In the genomic region with DNA sequence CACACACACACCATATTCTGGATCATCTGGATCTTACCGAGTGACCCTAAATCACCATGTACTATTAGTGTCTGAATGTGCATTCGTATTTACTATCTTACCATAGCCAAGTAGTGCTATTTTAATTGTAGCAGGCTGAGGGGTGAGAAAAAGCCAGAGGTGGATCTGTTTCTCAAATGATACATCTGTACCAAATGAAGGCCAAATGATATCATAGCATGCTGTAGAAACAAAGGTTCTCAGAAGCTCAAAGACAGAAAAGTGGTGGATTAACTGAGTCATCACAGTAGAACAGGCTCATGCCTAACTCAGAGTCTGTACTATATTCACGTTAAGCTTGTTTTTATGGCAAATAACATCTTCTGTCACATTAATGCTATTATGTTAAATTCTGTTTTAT, we compare ENCODE assay signal across 24 cellular contexts.
DNase-seq lines count a peak whose midpoint lies in the region; ATAC-seq and TF ChIP-seq lines count a peak whose summit lies in the region.
"Had no signal": no experiment of that assay in that cellular context is flagged by ENCODE, and none has a peak within 500 bp of the region (broad histone marks: within the 10 kb centered on the region; RNA-seq: fewer than 3 reads in every experiment).

No MANE protein-coding gene starts in this region.

- peaks cover 30 to 47% of the 10 kb centered on the region in 2 donors for H3K4me1 ChIP-seq in gastrocnemius medialis
- H3K4me1 ChIP-seq: colonic mucosa, prostate gland, SJSA1 had no signal

- peak overlapping the region; percentile 8 to 52 (median 42) for H3K27ac ChIP-seq in gastrocnemius medialis
- H3K27ac ChIP-seq: colonic mucosa, HL-60, prostate gland, SJSA1, spleen, WERI-Rb-1 had no signal

- no peak for TF ChIP-seq CTCF in epithelial cell of esophagus (IDR thresholded peaks at IDR 0.05; ENCODE audit: insufficient read depth, low read depth, low read length, missing control alignments)
- TF ChIP-seq CTCF in gastrocnemius medialis (IDR thresholded peaks at IDR 0.05 in 4 of 5, conservative IDR thresholded peaks at IDR 0.05 in 1 of 5): no peak

- H3K9me3 Mint-ChIP-seq in activated T-cell treated with anti-CD3 and anti-CD28 coated beads, Interleukin-2, amount 50 U/mL, for 4 hours: no peaks in the 10 kb centered on the region
- H3K9me3 Mint-ChIP-seq: CD4-positive, CD25-positive, alpha-beta regulatory T cell; IgD-negative memory B cell; nephron progenitor cell; T-helper 1 cell treated with Interleukin-12 subunit alpha and Interleukin-12 subunit beta and Interleukin-4 antibody, amounts not matched to agents 30 μg/mL and 1 μg/mL, for 36 hours had no signal

- H3K27me3 ChIP-seq in gastrocnemius medialis: no peaks in the 10 kb centered on the region
- H3K27me3 ChIP-seq: colonic mucosa, SJSA1, spleen had no signal

- in situ Hi-C loops in gastrocnemius medialis (cut with MboI; ENCODE audit: low sequenced_read_pairs in 4 of 4) (no loop called here), KBM-7 (cut with MboI; ENCODE audit: low pct_unique_long_range_greater_than_20kb, low sequenced_read_pairs) (no loop called here)

- H3K4me3 ChIP-seq in epithelial cell of esophagus (ENCODE audit: low read length) (no peak overlapping the region), gastrocnemius medialis (no peak overlapping the region)
- H3K4me3 ChIP-seq: colonic mucosa, prostate gland, SJSA1, spleen had no signal

- intact Hi-C loops in gastrocnemius medialis (cut with DNase I; ENCODE audit: low total_unique reads): loop anchor here (5.0 kb wide), 1 partner anchor 46 kb away; no protein-coding TSS in a partner anchor

- H3K9me3 ChIP-seq in gastrocnemius medialis: no peaks in the 10 kb centered on the region
- H3K9me3 ChIP-seq: colonic mucosa, prostate gland, SJSA1, spleen had no signal

- ATAC-seq in activated T-cell treated with anti-CD3 and anti-CD28 coated beads, Interleukin-2, amount 50 U/mL, for 4 hours: peak; percentile 71 to 82
- ATAC-seq in gastrocnemius medialis (no peak), GM18505 (IDR thresholded peaks at IDR 0.05; ENCODE audit: unreplicated experiment) (no peak)
- ATAC-seq: PC-3 had no signal

- H3K36me3 Mint-ChIP-seq in activated T-cell treated with anti-CD3 and anti-CD28 coated beads, Interleukin-2, amount 50 U/mL, for 4 hours (ENCODE audit: insufficient read depth): peaks cover 12% of the 10 kb centered on the region

- H3K36me3 ChIP-seq in gastrocnemius medialis: no peaks in the 10 kb centered on the region
- H3K36me3 ChIP-seq: colonic mucosa, prostate gland, SJSA1, WERI-Rb-1 had no signal

- DNase-seq in activated T-cell treated with anti-CD3 and anti-CD28 coated beads, Interleukin-2, amount 50 U/mL, for 4 hours: no peak
- no peak for DNase-seq in activated T-cell treated with anti-CD3 and anti-CD28 coated beads for 4 hours
- peak; percentile 12 for DNase-seq in OCI-M1 (lab: John Stamatoyannopoulos, UW)
- DNase-seq in epithelial cell of esophagus (ENCODE audit: low read depth): peak; percentile 60
- DNase-seq in gastrocnemius medialis: no peak
- no peak for DNase-seq in COLO668 (lab: John Stamatoyannopoulos, UW; ENCODE audit: unreplicated experiment)
- DNase-seq in KBM-7: no peak
- DNase-seq: amygdala; CD4-positive, CD25-positive, alpha-beta regulatory T cell; colonic mucosa; DMS53; NCI-H187; NCI-H2227 treated with DMSO at 0.1 percent for 48 hours; NCI-H82; nephron progenitor cell; PC-3; spleen; WERI-Rb-1 had no signal

- H3K27me3 Mint-ChIP-seq in activated T-cell treated with anti-CD3 and anti-CD28 coated beads, Interleukin-2, amount 50 U/mL, for 4 hours (ENCODE audit: low read depth): no peaks in the 10 kb centered on the region
- H3K27me3 Mint-ChIP-seq: CD4-positive, CD25-positive, alpha-beta regulatory T cell; IgD-negative memory B cell had no signal

- TF ChIP-seq POLR2A in gastrocnemius medialis (IDR thresholded peaks at IDR 0.05) (no peak), GM18505 (IDR thresholded peaks at IDR 0.05; ENCODE audit: borderline replicate concordance, extremely low read depth, insufficient read depth, insufficient read length) (no peak)

- H3K4me1 Mint-ChIP-seq in activated T-cell treated with anti-CD3 and anti-CD28 coated beads, Interleukin-2, amount 50 U/mL, for 4 hours (ENCODE audit: low read depth): peaks cover 7% of the 10 kb centered on the region
- H3K4me1 Mint-ChIP-seq: IgD-negative memory B cell, nephron progenitor cell had no signal

- no peak overlapping the region for H3K4me3 Mint-ChIP-seq in activated T-cell treated with anti-CD3 and anti-CD28 coated beads, Interleukin-2, amount 50 U/mL, for 4 hours
- H3K4me3 Mint-ChIP-seq: CD4-positive, CD25-positive, alpha-beta regulatory T cell; IgD-negative memory B cell; nephron progenitor cell; T-helper 1 cell treated with Interleukin-12 subunit alpha and Interleukin-12 subunit beta and Interleukin-4 antibody, amounts not matched to agents 30 μg/mL and 1 μg/mL, for 36 hours had no signal

Comparison
In these comparisons a context has a peak if more than half of its experiments do, and no peak if none do; other contexts are left out.
1. ATAC-seq: peak in activated T-cell treated with anti-CD3 and anti-CD28 coated beads, Interleukin-2, amount 50 U/mL, for 4 hours (2 of 2); none in gastrocnemius medialis (0 of 2) and GM18505 (single experiment).
2. DNase-seq: peak in OCI-M1 (single experiment) and epithelial cell of esophagus (single experiment); none in activated T-cell treated with anti-CD3 and anti-CD28 coated beads, Interleukin-2, amount 50 U/mL, for 4 hours (single experiment), activated T-cell treated with anti-CD3 and anti-CD28 coated beads for 4 hours (single experiment), gastrocnemius medialis (0 of 2), COLO668 (single experiment) and KBM-7 (single experiment).